In genomic region chr16:10085078-10085798, GRCh38 we compare ENCODE assay signal across 16 cellular contexts.
DNase-seq lines count a peak whose midpoint lies in the region; ATAC-seq and TF ChIP-seq lines count a peak whose summit lies in the region.
"Had no signal": no experiment of that assay in that cellular context is flagged by ENCODE, and none has a peak within 500 bp of the region (broad histone marks: within the 10 kb centered on the region; RNA-seq: fewer than 3 reads in every experiment).

No MANE protein-coding gene starts in this region.

- H3K27me3 ChIP-seq in hepatocyte (no peaks in the 10 kb centered on the region), lower lobe of right lung (ENCODE audit: low read depth) (no peaks in the 10 kb centered on the region), upper lobe of right lung (no peaks in the 10 kb centered on the region)
- H3K27me3 ChIP-seq: BLaER1 had no signal

- no peaks in the 10 kb centered on the region for H3K79me2 ChIP-seq in hepatocyte

- H3K4me1 ChIP-seq in hepatocyte (ENCODE audit: insufficient read depth) (peaks cover 11% of the 10 kb centered on the region), lower lobe of right lung (peaks cover 6% of the 10 kb centered on the region), upper lobe of right lung (peaks cover 6% of the 10 kb centered on the region)
- H3K4me1 ChIP-seq: BLaER1 had no signal

- H3K9me3 ChIP-seq in hepatocyte (ENCODE audit: low read depth) (no peaks in the 10 kb centered on the region), lower lobe of right lung (no peaks in the 10 kb centered on the region), upper lobe of right lung (no peaks in the 10 kb centered on the region)
- H3K9me3 ChIP-seq: BLaER1 had no signal

- H3K4me2 ChIP-seq in hepatocyte = no peak overlapping the region
- H3K4me2 ChIP-seq: BLaER1 had no signal

- H3K36me3 ChIP-seq in hepatocyte (replicated peaks; ENCODE audit: insufficient read depth, low read depth) (no peaks in the 10 kb centered on the region), lower lobe of right lung (no peaks in the 10 kb centered on the region), upper lobe of right lung (no peaks in the 10 kb centered on the region)
- H3K36me3 ChIP-seq: BLaER1 had no signal

- intact Hi-C loops in left ventricle myocardium superior (cut with micrococcal nuclease) (no loop called here), Right ventricle myocardium inferior (cut with DNase I) (no loop called here), lower lobe of right lung (cut with DNase I) (no loop called here), upper lobe of right lung (cut with DNase I) (no loop called here)

- DNase-seq in left ventricle myocardium superior = no peak
- DNase-seq in Right ventricle myocardium inferior (ENCODE audit: missing footprints) = no peak
- no peak for DNase-seq in hepatocyte (ENCODE audit: low spot score)
- no peak for DNase-seq in lower lobe of right lung
- DNase-seq in upper lobe of right lung = no peak
- no peak for DNase-seq in NCI-H2081 treated with DMSO at 0.1 percent for 48 hours (lab: John Stamatoyannopoulos, UW)
- DNase-seq in iPS-NIHi7 (ENCODE audit: extremely low spot score) = no peak
- DNase-seq: 8988T; Calu3; CD4-positive, alpha-beta memory T cell; DMS79 treated with DMSO at 0.1 percent for 48 hours; HCEC 1CT had no signal

- no peak overlapping the region for H2AFZ ChIP-seq in hepatocyte

- no peak overlapping the region for H3K4me3 ChIP-seq in hepatocyte
- no peak overlapping the region for H3K4me3 ChIP-seq in lower lobe of right lung
- no peak overlapping the region for H3K4me3 ChIP-seq in upper lobe of right lung
- H3K4me3 ChIP-seq: BLaER1, GM12878 had no signal

- ATAC-seq in left ventricle myocardium superior (peak; percentile 13), Right ventricle myocardium inferior (no peak), lower lobe of right lung (peak; percentile 37 to 52), upper lobe of right lung (peak; percentile 53), HG03469 (IDR thresholded peaks at IDR 0.05; ENCODE audit: unreplicated experiment) (no peak)
- ATAC-seq: GM12878, HepG2 had no signal

- WGBS in hepatocyte (ENCODE audit: low lambda C conversion rate, missing lambda C conversion rate) = 65% methylated on average over 6 of the region's 6 CpGs

- H3K27ac ChIP-seq in hepatocyte (peak overlapping the region; percentile 31), lower lobe of right lung (no peak overlapping the region), upper lobe of right lung (no peak overlapping the region)
- H3K27ac ChIP-seq: BLaER1 had no signal

- H4K20me1 ChIP-seq in hepatocyte (ENCODE audit: insufficient read depth, poor library complexity, severe bottlenecking) = no peaks in the 10 kb centered on the region
- H4K20me1 ChIP-seq: BLaER1 had no signal

- TF ChIP-seq CTCF in hepatocyte (IDR thresholded peaks at IDR 0.05; ENCODE audit: poor library complexity) = no peak
- TF ChIP-seq CTCF in lower lobe of right lung (IDR thresholded peaks at IDR 0.05) = no peak
- TF ChIP-seq CTCF in upper lobe of right lung (IDR thresholded peaks at IDR 0.05) = no peak

- H3K9me2 ChIP-seq in hepatocyte (replicated peaks; ENCODE audit: insufficient read depth) = no peaks in the 10 kb centered on the region

Comparison
In these comparisons a context has a peak if more than half of its experiments do, and no peak if none do; other contexts are left out.
1. ATAC-seq: peak in left ventricle myocardium superior (single experiment), lower lobe of right lung (2 of 2) and upper lobe of right lung (single experiment); none in Right ventricle myocardium inferior (single experiment) and HG03469 (single experiment).